Comparison of ENCODE assay signal across 8 cellular contexts in genomic region chr1:147928236-147929132, GRCh38. TPM values are rescaled to one million over a fixed set of nuclear protein-coding genes. Genes with fewer than 3 reads are reported as not detected.
DNase-seq lines count a peak whose midpoint lies in the region; ATAC-seq and TF ChIP-seq lines count a peak whose summit lies in the region.
"Not testable (repeated sequence)": the region's sequence is repeated elsewhere in the genome, so short reads cannot be mapped to it uniquely, and the experiment has no call there.

Gene GPR89B, plus strand, starts transcription at chr1:147928420. Its CDS starts 117 bp downstream, at chr1:147928537.

- intact Hi-C loops in left ventricle myocardium superior (cut with micrococcal nuclease); upper lobe of right lung (cut with DNase I): not testable (repeated sequence)

- H3K27me3 ChIP-seq in upper lobe of right lung: not testable (repeated sequence)

- not testable (repeated sequence) for H3K36me3 Mint-ChIP-seq in T-helper 1 cell treated with Interleukin-12 subunit alpha and Interleukin-12 subunit beta and Interleukin-4 antibody, amounts not matched to agents 30 μg/mL and 1 μg/mL, for 36 hours (ENCODE audit: low read depth); progenitor cell of endocrine pancreas (ENCODE audit: insufficient read depth)

- H3K4me3 Mint-ChIP-seq in T-helper 1 cell treated with Interleukin-12 subunit alpha and Interleukin-12 subunit beta and Interleukin-4 antibody, amounts not matched to agents 30 μg/mL and 1 μg/mL, for 36 hours: peak within 1 kb of the TSS; percentile 78
- H3K4me3 Mint-ChIP-seq in progenitor cell of endocrine pancreas (ENCODE audit: low read depth): peak within 1 kb of the TSS; percentile 79

- not testable (repeated sequence) for H3K9me3 Mint-ChIP-seq in T-helper 1 cell treated with Interleukin-12 subunit alpha and Interleukin-12 subunit beta and Interleukin-4 antibody, amounts not matched to agents 30 μg/mL and 1 μg/mL, for 36 hours; progenitor cell of endocrine pancreas (ENCODE audit: low read depth)

- peak within 1 kb of the TSS; percentile 85 for H3K27ac ChIP-seq in upper lobe of right lung

- in situ Hi-C loops in GM13977 (cut with MboI; ENCODE audit: low pct_unique_long_range_greater_than_20kb, low sequenced_read_pairs, unreplicated experiment): not testable (repeated sequence)

- H3K4me3 ChIP-seq in upper lobe of right lung: peak within 1 kb of the TSS; percentile 91

- TF ChIP-seq CTCF in GM13977 (IDR thresholded peaks at IDR 0.05; ENCODE audit: extremely low read depth, insufficient read depth, missing control alignments); progenitor cell of endocrine pancreas (IDR thresholded peaks at IDR 0.05; ENCODE audit: unreplicated experiment); upper lobe of right lung (IDR thresholded peaks at IDR 0.05): not testable (repeated sequence)

- not testable (repeated sequence) for H3K9me3 ChIP-seq in upper lobe of right lung

- not testable (repeated sequence) for H3K27me3 Mint-ChIP-seq in T-helper 1 cell treated with Interleukin-12 subunit alpha and Interleukin-12 subunit beta and Interleukin-4 antibody, amounts not matched to agents 30 μg/mL and 1 μg/mL, for 36 hours (ENCODE audit: low read depth); progenitor cell of endocrine pancreas

- not testable (repeated sequence) for H3K4me1 ChIP-seq in upper lobe of right lung

- peak within 1 kb of the TSS; percentile 73 for H3K27ac Mint-ChIP-seq in T-helper 1 cell treated with Interleukin-12 subunit alpha and Interleukin-12 subunit beta and Interleukin-4 antibody, amounts not matched to agents 30 μg/mL and 1 μg/mL, for 36 hours
- H3K27ac Mint-ChIP-seq in progenitor cell of endocrine pancreas: peak within 1 kb of the TSS; percentile 77

- ATAC-seq in HG02884 (IDR thresholded peaks at IDR 0.05; ENCODE audit: unreplicated experiment) (peak; percentile 84), left ventricle myocardium superior (peak; percentile 100), upper lobe of right lung (peak; percentile 100)

- peaks cover 25% of the 10 kb centered on the region for H3K4me1 Mint-ChIP-seq in T-helper 1 cell treated with Interleukin-12 subunit alpha and Interleukin-12 subunit beta and Interleukin-4 antibody, amounts not matched to agents 30 μg/mL and 1 μg/mL, for 36 hours (ENCODE audit: low read depth)
- not testable (repeated sequence) for H3K4me1 Mint-ChIP-seq in progenitor cell of endocrine pancreas (ENCODE audit: low read depth)

- H3K36me3 ChIP-seq in upper lobe of right lung: not testable (repeated sequence)

- DNase-seq in GM13977 (ENCODE audit: low spot score) (peak; percentile 81), NCI-H146 treated with DMSO at 0.1 percent for 48 hours (lab: John Stamatoyannopoulos, UW; ENCODE audit: unreplicated experiment) (peak; percentile 74), amniotic stem cell (lab: John Stamatoyannopoulos, UW) (peak; percentile 35), left ventricle myocardium superior (peak; percentile 95), progenitor cell of endocrine pancreas (ENCODE audit: low spot score, unreplicated experiment) (peak; percentile 82), upper lobe of right lung (peak; percentile 97)

RNA-seq across cellular contexts. Expression of gene GPR89B, which starts in this region (rescaled TPM):
- total RNA-seq in left ventricle myocardium superior (6.0 TPM), progenitor cell of endocrine pancreas (21.8 and 22.7 TPM in 2 replicates), upper lobe of right lung (10.0 TPM)

Comparison
In these comparisons a context has a peak if more than half of its experiments do, and no peak if none do; other contexts are left out.
1. Peak in every context shown above with its lines: DNase-seq, ATAC-seq, H3K4me3 ChIP-seq and H3K27ac ChIP-seq.
2. DNase-seq: peak in every context shown above with its lines; median percentile 97 in upper lobe of right lung; 95 in left ventricle myocardium superior; 82 in progenitor cell of endocrine pancreas; 81 in GM13977; 74 in NCI-H146 treated with DMSO at 0.1 percent for 48 hours; 35 in amniotic stem cell.